ENCODE assay signal across 19 cellular contexts in genomic region chr9:105339849-105340248, GRCh38.
DNase-seq lines count a peak whose midpoint lies in the region; ATAC-seq, FAIRE-seq and TF ChIP-seq lines count a peak whose summit lies in the region.
"Had no signal": no experiment of that assay in that cellular context is flagged by ENCODE, and none has a peak within 500 bp of the region (broad histone marks: within the 10 kb centered on the region; RNA-seq: fewer than 3 reads in every experiment).

No MANE protein-coding gene starts in this region.

- H3K9me3 Mint-ChIP-seq in activated CD4-positive, alpha-beta T cell treated with anti-CD3 and anti-CD28 coated beads for 36 hours (ENCODE audit: low read depth): no peaks in the 10 kb centered on the region
- H3K9me3 Mint-ChIP-seq in stimulated activated naive CD8-positive, alpha-beta T cell treated with anti-CD3 and anti-CD28 coated beads, Interleukin-15, amount 100 ng/mL, for 72 hours: no peaks in the 10 kb centered on the region
- H3K9me3 Mint-ChIP-seq: CD14-positive monocyte; CD8-positive, alpha-beta T cell; GM23338; H9 had no signal

- no peak overlapping the region for H2AFZ ChIP-seq in OCI-LY3 (ENCODE audit: low read depth, low read length)
- H2AFZ ChIP-seq: GM23338 had no signal

- H3K9ac ChIP-seq in OCI-LY3 (ENCODE audit: low read length): peak overlapping the region; percentile 40; the same call in 1 of the 2 replicates

- no peak for DNase-seq in activated CD4-positive, alpha-beta T cell treated with anti-CD3 and anti-CD28 coated beads for 36 hours
- no peak for DNase-seq in activated CD4-positive, alpha-beta T cell treated with anti-CD3 and anti-CD28 coated beads, Interleukin-2, amount 50 U/mL, for 48 hours
- no peak for DNase-seq in H54 (ENCODE audit: insufficient read length, low spot score)
- no peak for DNase-seq in stimulated activated naive CD8-positive, alpha-beta T cell treated with anti-CD3 and anti-CD28 coated beads, Interleukin-15, amount 100 ng/mL, for 72 hours
- no peak for DNase-seq in DMS 273 treated with DMSO at 0.1 percent for 48 hours (lab: John Stamatoyannopoulos, UW)
- no peak for DNase-seq in DMS153 treated with DMSO at 0.1 percent for 48 hours (lab: John Stamatoyannopoulos, UW; ENCODE audit: unreplicated experiment)
- DNase-seq: CD8-positive, alpha-beta T cell; COR-L47; DMS53; GF-D8; H9; Karpas-422 had no signal

- H4K20me1 ChIP-seq in OCI-LY3 (ENCODE audit: insufficient read depth, low read length): no peaks in the 10 kb centered on the region

- peak overlapping the region; percentile 25; the same call in 1 of the 2 replicates for H3K4me3 ChIP-seq in OCI-LY3 (ENCODE audit: low read length)
- H3K4me3 ChIP-seq: GM23338, K562 had no signal

- H3K4me2 ChIP-seq in OCI-LY3 (ENCODE audit: low read length): peak overlapping the region; percentile 57
- H3K4me2 ChIP-seq: GM23338 had no signal

- H3K4me1 ChIP-seq in OCI-LY3 (ENCODE audit: low read length): peaks cover 36% of the 10 kb centered on the region

- no peaks in the 10 kb centered on the region for H3K27me3 Mint-ChIP-seq in activated CD4-positive, alpha-beta T cell treated with anti-CD3 and anti-CD28 coated beads for 36 hours
- no peaks in the 10 kb centered on the region for H3K27me3 Mint-ChIP-seq in stimulated activated naive CD8-positive, alpha-beta T cell treated with anti-CD3 and anti-CD28 coated beads, Interleukin-15, amount 100 ng/mL, for 72 hours

- peaks cover 10% of the 10 kb centered on the region; the same call in 1 of the 2 replicates for H3K79me2 ChIP-seq in OCI-LY3 (ENCODE audit: low read length)

- peaks cover 25% of the 10 kb centered on the region for H3K4me1 Mint-ChIP-seq in activated CD4-positive, alpha-beta T cell treated with anti-CD3 and anti-CD28 coated beads for 36 hours
- peaks cover 27% of the 10 kb centered on the region for H3K4me1 Mint-ChIP-seq in stimulated activated naive CD8-positive, alpha-beta T cell treated with anti-CD3 and anti-CD28 coated beads, Interleukin-15, amount 100 ng/mL, for 72 hours
- H3K4me1 Mint-ChIP-seq: GM23338, H9 had no signal

- H3K27ac ChIP-seq in OCI-LY3 (ENCODE audit: low read length): peak overlapping the region; percentile 81
- H3K27ac ChIP-seq: 22Rv1 had no signal

- peaks cover 8% of the 10 kb centered on the region for H3K36me3 Mint-ChIP-seq in activated CD4-positive, alpha-beta T cell treated with anti-CD3 and anti-CD28 coated beads for 36 hours (ENCODE audit: low read depth)

- TF ChIP-seq CTCF in OCI-LY3 (IDR thresholded peaks at IDR 0.05; ENCODE audit: low read depth, low read length): no peak

- no peak overlapping the region for H3K27ac Mint-ChIP-seq in activated CD4-positive, alpha-beta T cell treated with anti-CD3 and anti-CD28 coated beads for 36 hours
- no peak overlapping the region for H3K27ac Mint-ChIP-seq in stimulated activated naive CD8-positive, alpha-beta T cell treated with anti-CD3 and anti-CD28 coated beads, Interleukin-15, amount 100 ng/mL, for 72 hours
- H3K27ac Mint-ChIP-seq: CD8-positive, alpha-beta T cell; GM23338 had no signal

- POLR2A ChIA-PET in activated CD4-positive, alpha-beta T cell treated with anti-CD3 and anti-CD28 coated beads for 36 hours (lab: Charles Lee): no interaction called here

- H3K36me3 ChIP-seq in OCI-LY3 (replicated peaks; ENCODE audit: low read depth, low read length): peaks cover 34% of the 10 kb centered on the region

- FAIRE-seq in H54 (lab: Jason Lieb, UNC): peak; percentile 85
- FAIRE-seq: D721Med, GM18507, K562 had no signal

- ATAC-seq in activated CD4-positive, alpha-beta T cell treated with anti-CD3 and anti-CD28 coated beads for 36 hours: peak; percentile 58
- ATAC-seq in stimulated activated naive CD8-positive, alpha-beta T cell treated with anti-CD3 and anti-CD28 coated beads, Interleukin-15, amount 100 ng/mL, for 72 hours: peak; percentile 52
- ATAC-seq: CD8-positive, alpha-beta T cell; GM23338; K562 had no signal

- CTCF ChIA-PET in activated CD4-positive, alpha-beta T cell treated with anti-CD3 and anti-CD28 coated beads for 36 hours (lab: Charles Lee): no interaction called here

- H3K27me3 ChIP-seq in OCI-LY3 (ENCODE audit: low read depth, low read length): no peaks in the 10 kb centered on the region

- intact Hi-C loops in activated CD4-positive, alpha-beta T cell treated with anti-CD3 and anti-CD28 coated beads for 36 hours (cut with DNase I, micrococcal nuclease): loop anchor here in 1 of 2 experiments (2.0 kb wide), 1 partner anchor 21 kb away; no protein-coding TSS in a partner anchor

- no peak for TF ChIP-seq POLR2A in H54 (IDR thresholded peaks at IDR 0.05; ENCODE audit: low read depth, low read length)

- no peak overlapping the region for H3K4me3 Mint-ChIP-seq in activated CD4-positive, alpha-beta T cell treated with anti-CD3 and anti-CD28 coated beads for 36 hours
- no peak overlapping the region for H3K4me3 Mint-ChIP-seq in stimulated activated naive CD8-positive, alpha-beta T cell treated with anti-CD3 and anti-CD28 coated beads, Interleukin-15, amount 100 ng/mL, for 72 hours
- H3K4me3 Mint-ChIP-seq: CD14-positive monocyte; CD8-positive, alpha-beta T cell; GM23338; H9 had no signal

- no peaks in the 10 kb centered on the region for H3K9me3 ChIP-seq in OCI-LY3 (ENCODE audit: insufficient read depth, low read length)
